1 cellular context compared by ENCODE assay signal in genomic region chr10:110567201-110568054, GRCh38.
TF ChIP-seq lines count a peak whose summit lies in the region.

Gene SMC3, plus strand, starts transcription at chr10:110567695. Its CDS starts 122 bp downstream, at chr10:110567817.

TF ChIP-seq in HepG2, 621 proteins besides CTCF, POLR2A, EP300 and RAD21 (continued from another document and continues in another):
- peak; percentile 47; the same call in 1 of the 2 replicates for TF ChIP-seq RERE (CRISPR knock-in tag; IDR thresholded peaks at IDR 0.05; ENCODE audit: low read depth)
- peak; percentile 61; the same call in 1 of the 2 replicates for TF ChIP-seq ZNF609 (CRISPR knock-in tag; IDR thresholded peaks at IDR 0.05; ENCODE audit: borderline replicate concordance)
- peak; percentile 43 for TF ChIP-seq DBP (CRISPR knock-in tag; IDR thresholded peaks at IDR 0.05; ENCODE audit: not compliant biosample characterization)
- TF ChIP-seq MBNL3 (CRISPR knock-in tag; conservative IDR thresholded peaks at IDR 0.05): no peak
- no peak for TF ChIP-seq RFXANK (CRISPR knock-in tag; IDR thresholded peaks at IDR 0.05)
- TF ChIP-seq BRCA1 (CRISPR knock-in tag; IDR thresholded peaks at IDR 0.05): no peak; the same call in 1 of the 2 replicates
- peak; percentile 96 for TF ChIP-seq TOPORS (CRISPR knock-in tag; IDR thresholded peaks at IDR 0.05)
- peak in 1 of 2 experiments; percentile 22; a peak in 1 of 4 replicates for TF ChIP-seq REST (IDR thresholded peaks at IDR 0.05; ENCODE audit: borderline replicate concordance in 1 of 2, low read depth in 1 of 2, low read length in 2 of 2)
- 0 out of 2 replicates have a peak, but pooled peaks have one; percentile 24 for TF ChIP-seq TP53 (CRISPR knock-in tag; conservative IDR thresholded peaks at IDR 0.05)
- peak; percentile 51; the same call in 1 of the 2 replicates for TF ChIP-seq JDP2 (CRISPR knock-in tag; IDR thresholded peaks at IDR 0.05; ENCODE audit: borderline replicate concordance)
- peak; percentile 56 for TF ChIP-seq ZNF331 (CRISPR knock-in tag; IDR thresholded peaks at IDR 0.05)
- TF ChIP-seq ASH2L (IDR thresholded peaks at IDR 0.05; ENCODE audit: insufficient read length, low read depth, low read length): no peak
- peak; percentile 71; the same call in 1 of the 2 replicates for TF ChIP-seq SMAD3 (CRISPR knock-in tag; IDR thresholded peaks at IDR 0.05)
- no peak for TF ChIP-seq DMTF1 (CRISPR knock-in tag; IDR thresholded peaks at IDR 0.05)
- TF ChIP-seq ATF5 (CRISPR knock-in tag; IDR thresholded peaks at IDR 0.05; ENCODE audit: low read depth): 0 out of 2 replicates have a peak, but pooled peaks have one; percentile 68
- peak; percentile 99 for TF ChIP-seq BRF2 (CRISPR knock-in tag; IDR thresholded peaks at IDR 0.05)
- TF ChIP-seq ZSCAN21 (CRISPR knock-in tag; IDR thresholded peaks at IDR 0.05; ENCODE audit: borderline replicate concordance): peak; percentile 84
- peak; percentile 59 for TF ChIP-seq YEATS2 (CRISPR knock-in tag; IDR thresholded peaks at IDR 0.05; ENCODE audit: borderline replicate concordance)
- TF ChIP-seq IKZF5 (CRISPR knock-in tag; IDR thresholded peaks at IDR 0.05): peak; percentile 67
- TF ChIP-seq PRPF4 (IDR thresholded peaks at IDR 0.05; ENCODE audit: low read depth, low read length, poor library complexity, severe bottlenecking): no peak
- TF ChIP-seq SKI (IDR thresholded peaks at IDR 0.05; ENCODE audit: partially characterized antibody): no peak
- peak; percentile 93 for TF ChIP-seq CC2D1A (CRISPR knock-in tag; IDR thresholded peaks at IDR 0.05)
- TF ChIP-seq MAFF (IDR thresholded peaks at IDR 0.05; ENCODE audit: low read depth, low read length): no peak
- TF ChIP-seq CHCHD3 (CRISPR knock-in tag; IDR thresholded peaks at IDR 0.05): no peak
- peak; percentile 89 for TF ChIP-seq ZNF792 (CRISPR knock-in tag; IDR thresholded peaks at IDR 0.05)
- TF ChIP-seq ARID2 (CRISPR knock-in tag; IDR thresholded peaks at IDR 0.05; ENCODE audit: borderline replicate concordance): peak; percentile 92
- TF ChIP-seq AGO2 (optimal IDR thresholded peaks at IDR 0.05; ENCODE audit: low read depth, low read length): peak; percentile 70
- TF ChIP-seq ZNF569 (CRISPR knock-in tag; IDR thresholded peaks at IDR 0.05; ENCODE audit: borderline replicate concordance): peak; percentile 61; the same call in 1 of the 2 replicates
- no peak for TF ChIP-seq ZNF580 (CRISPR knock-in tag; IDR thresholded peaks at IDR 0.05; ENCODE audit: borderline replicate concordance, low read depth)
- TF ChIP-seq ZFP41 (CRISPR knock-in tag; IDR thresholded peaks at IDR 0.05; ENCODE audit: borderline replicate concordance): 0 out of 2 replicates have a peak, but pooled peaks have one; percentile 25
- TF ChIP-seq ETV5 (CRISPR knock-in tag; IDR thresholded peaks at IDR 0.05; ENCODE audit: borderline replicate concordance): peak; percentile 50
- TF ChIP-seq SKIL (CRISPR knock-in tag; IDR thresholded peaks at IDR 0.05; ENCODE audit: borderline replicate concordance): no peak
